Comparison of ENCODE assay signal across 8 cellular contexts in genomic region chr11:50078001-50078400, GRCh38. TPM values are rescaled to one million over a fixed set of nuclear protein-coding genes. Genes with fewer than 3 reads are reported as not detected.
"Had no signal": no experiment of that assay in that cellular context is flagged by ENCODE, and none has a peak within 500 bp of the region (broad histone marks: within the 10 kb centered on the region; RNA-seq: fewer than 3 reads in every experiment).

No MANE protein-coding gene starts in this region.

- H3K4me3 Mint-ChIP-seq: GM23338, H9 had no signal

- H2AFZ ChIP-seq: GM23338 had no signal

- H3K4me1 Mint-ChIP-seq: GM23338, H9 had no signal

- H3K4me3 ChIP-seq: GM23338, K562 had no signal

- H3K27ac Mint-ChIP-seq: GM23338, H9 had no signal

- DNase-seq: H9, HCEC 1CT, IMR-90, KG1 had no signal

- ATAC-seq: GM23338, K562 had no signal

RNA-seq across cellular contexts. Expression of gene OR4C45, which starts 45.3 kb away (rescaled TPM):
- total RNA-seq: GM23338, H1, H9, HT-29, IMR-90, K562 had no signal
- polyA plus RNA-seq: GM23338, H1, IMR-90, K562 had no signal
